19 cellular contexts compared by ENCODE assay signal in the genomic region with DNA sequence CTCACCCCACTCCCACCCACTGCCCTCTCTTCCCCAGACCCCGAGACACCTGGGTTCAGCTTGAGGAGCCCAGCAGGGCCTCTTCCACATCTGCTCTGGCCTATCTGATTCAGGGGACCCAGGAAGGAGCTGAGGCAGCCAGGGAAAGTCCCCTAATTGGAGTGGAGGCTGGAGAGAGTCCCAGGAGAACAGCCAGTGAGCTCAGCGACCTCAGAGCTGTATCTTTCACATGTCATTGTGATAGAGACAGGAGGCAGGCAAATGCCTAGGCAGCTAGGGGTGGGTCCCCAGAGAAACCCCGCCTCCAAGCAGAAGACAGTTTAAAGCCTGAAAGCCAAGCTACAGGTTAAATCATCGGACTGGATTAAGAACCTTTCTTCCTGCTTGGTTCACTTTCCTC.
"Had no signal": no experiment of that assay in that cellular context is flagged by ENCODE, and none has a peak within 500 bp of the region (broad histone marks: within the 10 kb centered on the region; RNA-seq: fewer than 3 reads in every experiment).

No MANE protein-coding gene starts in this region.

- H3K4me1 Mint-ChIP-seq: activated CD8-positive, alpha-beta memory T cell treated with anti-CD3 and anti-CD28 coated beads, Interleukin-2, amount 10 ng/mL, durations not matched to agents 7 days and 5 days; naive B cell; T-cell had no signal

- H3K27ac ChIP-seq: cardiac muscle cell, neutrophil, thoracic aorta had no signal

- ATAC-seq: activated CD8-positive, alpha-beta memory T cell treated with anti-CD3 and anti-CD28 coated beads, Interleukin-2, amount 10 ng/mL, durations not matched to agents 7 days and 5 days; left lobe of liver; T-cell had no signal

- H3K9me3 Mint-ChIP-seq: activated naive CD4-positive, alpha-beta T cell treated with anti-CD3 and anti-CD28 coated beads for 36 hours; activated T-helper 2 cell treated with anti-CD3 and anti-CD28 coated beads, Interferon-gamma antibody, Interleukin-2, Interleukin-4, amounts not matched to agents 10 μg/mL and 5 μg/mL and 100 μg/mL, durations not matched to agents 14 hours and 24 hours and 36 hours; T-cell had no signal

- H3K9me3 ChIP-seq: neutrophil, thoracic aorta had no signal

- H3K4me3 ChIP-seq: cardiac muscle cell, thoracic aorta had no signal

- H3K36me3 ChIP-seq: cardiac muscle cell, neutrophil, thoracic aorta had no signal

- H3K27me3 ChIP-seq: neutrophil had no signal

- H3K27ac Mint-ChIP-seq: activated CD8-positive, alpha-beta memory T cell treated with anti-CD3 and anti-CD28 coated beads, Interleukin-2, amount 10 ng/mL, durations not matched to agents 7 days and 5 days; activated naive CD4-positive, alpha-beta T cell treated with anti-CD3 and anti-CD28 coated beads for 36 hours; activated T-helper 2 cell treated with anti-CD3 and anti-CD28 coated beads, Interferon-gamma antibody, Interleukin-2, Interleukin-4, amounts not matched to agents 10 μg/mL and 5 μg/mL and 100 μg/mL, durations not matched to agents 14 hours and 24 hours and 36 hours; T-cell had no signal

- DNase-seq: activated CD4-positive, alpha-beta T cell treated with anti-CD3 and anti-CD28 coated beads, Interleukin-2, amount 50 U/mL, for 48 hours; activated CD4-positive, CD25-positive, alpha-beta regulatory T cell treated with anti-CD3 and anti-CD28 coated beads, Interleukin-2, amount 50 U/mL, for 72 hours; activated CD8-positive, alpha-beta memory T cell treated with anti-CD3 and anti-CD28 coated beads, Interleukin-2, amount 10 ng/mL, durations not matched to agents 7 days and 5 days; activated naive CD4-positive, alpha-beta T cell treated with anti-CD3 and anti-CD28 coated beads for 36 hours; activated T-cell treated with anti-CD3 and anti-CD28 coated beads, Interleukin-2, amount 50 U/mL, for 1 hour; cortex of kidney; effector CD8-positive, alpha-beta T cell; foreskin melanocyte; mammary epithelial cell; naive B cell; stimulated activated CD4-positive, alpha-beta T cell treated with anti-CD3 and anti-CD28 coated beads, Interleukin-12 subunit alpha, Interleukin-12 subunit beta, amount 100 ng/mL, for 4 hours; stimulated activated CD4-positive, alpha-beta T cell treated with anti-CD3 and anti-CD28 coated beads, Interleukin-2, amount 100 ng/mL, for 24 hours; T-cell; T1000 had no signal

- H3K4me3 Mint-ChIP-seq: activated CD8-positive, alpha-beta memory T cell treated with anti-CD3 and anti-CD28 coated beads, Interleukin-2, amount 10 ng/mL, durations not matched to agents 7 days and 5 days; activated naive CD4-positive, alpha-beta T cell treated with anti-CD3 and anti-CD28 coated beads for 36 hours; naive B cell; T-cell had no signal

- H3K36me3 Mint-ChIP-seq: activated CD8-positive, alpha-beta memory T cell treated with anti-CD3 and anti-CD28 coated beads, Interleukin-2, amount 10 ng/mL, durations not matched to agents 7 days and 5 days; naive B cell; T-cell had no signal
